Comparison of ENCODE assay signal across 8 cellular contexts in genomic region chr11:64763804-64764611, GRCh38.
A peak's percentile ranks its signal among the peaks of the same experiment; 100 is the strongest.
DNase-seq lines count a peak whose midpoint lies in the region; ATAC-seq lines count a peak whose summit lies in the region.

No MANE protein-coding gene starts in this region.

- H3K27me3 Mint-ChIP-seq in stimulated activated naive CD8-positive, alpha-beta T cell treated with anti-CD3 and anti-CD28 coated beads, Interleukin-15, amount 100 ng/mL, for 72 hours: no peaks in the 10 kb centered on the region

- peak; percentile 56 for ATAC-seq in stimulated activated naive CD8-positive, alpha-beta T cell treated with anti-CD3 and anti-CD28 coated beads, Interleukin-15, amount 100 ng/mL, for 72 hours
- ATAC-seq in GM18511 (IDR thresholded peaks at IDR 0.05; ENCODE audit: unreplicated experiment): no peak

- peak overlapping the region; percentile 13 to 86 for H3K27ac Mint-ChIP-seq in stimulated activated naive CD8-positive, alpha-beta T cell treated with anti-CD3 and anti-CD28 coated beads, Interleukin-15, amount 100 ng/mL, for 72 hours

- H3K4me3 Mint-ChIP-seq in stimulated activated naive CD8-positive, alpha-beta T cell treated with anti-CD3 and anti-CD28 coated beads, Interleukin-15, amount 100 ng/mL, for 72 hours: peak overlapping the region; percentile 65 to 84

- H3K4me1 Mint-ChIP-seq in stimulated activated naive CD8-positive, alpha-beta T cell treated with anti-CD3 and anti-CD28 coated beads, Interleukin-15, amount 100 ng/mL, for 72 hours: peaks cover 100% of the 10 kb centered on the region

- no peaks in the 10 kb centered on the region for H3K9me3 Mint-ChIP-seq in stimulated activated naive CD8-positive, alpha-beta T cell treated with anti-CD3 and anti-CD28 coated beads, Interleukin-15, amount 100 ng/mL, for 72 hours

- DNase-seq in NCI-H69 (lab: John Stamatoyannopoulos, UW): peak; percentile 34
- DNase-seq in activated gamma-delta T cell treated with anti-CD3 and anti-CD28 coated beads, Interleukin-2, amount 50 U/mL, for 16 hours (ENCODE audit: low read depth): peak; percentile 53
- peak; percentile 43 for DNase-seq in islet precursor cell
- DNase-seq in stimulated activated naive CD8-positive, alpha-beta T cell treated with anti-CD3 and anti-CD28 coated beads, Interleukin-15, amount 100 ng/mL, for 72 hours: peak; percentile 54 to 66
- DNase-seq in DMS79 (lab: John Stamatoyannopoulos, UW): no peak
- DNase-seq in NCI-H748 treated with DMSO at 0.1 percent for 48 hours (lab: John Stamatoyannopoulos, UW): no peak
- DNase-seq in NCI-H526 treated with DMSO at 0.1 percent for 48 hours (lab: John Stamatoyannopoulos, UW): no peak

Comparison
In these comparisons a context has a peak if more than half of its experiments do, and no peak if none do; other contexts are left out.
1. DNase-seq: peak in NCI-H69 (single experiment), activated gamma-delta T cell treated with anti-CD3 and anti-CD28 coated beads, Interleukin-2, amount 50 U/mL, for 16 hours (single experiment), islet precursor cell (single experiment) and stimulated activated naive CD8-positive, alpha-beta T cell treated with anti-CD3 and anti-CD28 coated beads, Interleukin-15, amount 100 ng/mL, for 72 hours (2 of 2); none in DMS79 (single experiment), NCI-H748 treated with DMSO at 0.1 percent for 48 hours (single experiment) and NCI-H526 treated with DMSO at 0.1 percent for 48 hours (single experiment).